ENCODE assay signal across 8 cellular contexts in genomic region chr1:27487927-27488522, GRCh38. TPM values are rescaled to one million over a fixed set of nuclear protein-coding genes. Genes with fewer than 3 reads are reported as not detected.
DNase-seq lines count a peak whose midpoint lies in the region; FAIRE-seq and TF ChIP-seq lines count a peak whose summit lies in the region.

No MANE protein-coding gene starts in this region.

- H3K36me3 ChIP-seq in OCI-LY1 (ENCODE audit: insufficient read depth, low read length): peaks cover 34% of the 10 kb centered on the region

- peak overlapping the region; percentile 98 for H3K9ac ChIP-seq in OCI-LY1 (ENCODE audit: low read length)

- H3K9me2 ChIP-seq in OCI-LY1 (ENCODE audit: low read depth, low read length): no peaks in the 10 kb centered on the region

- peak; percentile 17 for DNase-seq in G401 (ENCODE audit: low spot score)
- DNase-seq in dorsolateral prefrontal cortex: peak in 1 of 10 donors; percentile 13
- DNase-seq in neural crest cell (ENCODE audit: low read depth, low spot score): no peak
- no peak for DNase-seq in DMS153 treated with DMSO at 0.1 percent for 48 hours (lab: John Stamatoyannopoulos, UW; ENCODE audit: unreplicated experiment)
- DNase-seq in retina: no peak
- DNase-seq in GM12891 (ENCODE audit: insufficient read length, low spot score): no peak
- DNase-seq in AG20443 (ENCODE audit: low spot score): no peak

- TF ChIP-seq CTCF in OCI-LY1 (IDR thresholded peaks at IDR 0.05; ENCODE audit: low read length): no peak
- TF ChIP-seq CTCF in dorsolateral prefrontal cortex (IDR thresholded peaks at IDR 0.05 in 54 of 56, conservative IDR thresholded peaks at IDR 0.05 in 2 of 56; ENCODE audit: low read depth in 1 of 56, partially characterized antibody in 56 of 56): no peak
- TF ChIP-seq CTCF in neural crest cell (conservative IDR thresholded peaks at IDR 0.05): no peak

- 0 out of 2 replicates have a peak, but pooled peaks cover 6% of the 10 kb centered on the region for H3F3A ChIP-seq in OCI-LY1 (ENCODE audit: insufficient read depth, low read length)

- H4K20me1 ChIP-seq in OCI-LY1 (ENCODE audit: insufficient read depth, low read length): no peaks in the 10 kb centered on the region

- peaks cover 31% of the 10 kb centered on the region for H3K4me1 Mint-ChIP-seq in neural crest cell

- H3K27me3 ChIP-seq in OCI-LY1 (ENCODE audit: insufficient read depth, low read length): no peaks in the 10 kb centered on the region
- H3K27me3 ChIP-seq in dorsolateral prefrontal cortex: no peaks in the 10 kb centered on the region

- no peaks in the 10 kb centered on the region for H3K9me3 ChIP-seq in OCI-LY1 (ENCODE audit: low read length)

- no peak overlapping the region for H2AFZ ChIP-seq in OCI-LY1 (ENCODE audit: low read length)

- peak overlapping the region; percentile 86 for H3K4me3 Mint-ChIP-seq in neural crest cell

- peaks cover 69% of the 10 kb centered on the region for H3K4me1 ChIP-seq in OCI-LY1 (ENCODE audit: insufficient read depth, low read length, severe bottlenecking)

- H3K27ac Mint-ChIP-seq in neural crest cell (ENCODE audit: unreplicated experiment): peak overlapping the region; percentile 52

- no peaks in the 10 kb centered on the region for H3K9me3 Mint-ChIP-seq in neural crest cell

- peak overlapping the region; percentile 99 for H3K4me2 ChIP-seq in OCI-LY1 (ENCODE audit: low read length)

- peaks cover 63% of the 10 kb centered on the region for H3K79me2 ChIP-seq in OCI-LY1 (ENCODE audit: insufficient read depth, low read length)

- H3K4me3 ChIP-seq in OCI-LY1 (ENCODE audit: low read depth, low read length, poor library complexity, severe bottlenecking): peak overlapping the region; percentile 97
- peak overlapping the region in 58 of 59 donors; percentile 26 to 100 (median 100) for H3K4me3 ChIP-seq in dorsolateral prefrontal cortex

- H3K36me3 Mint-ChIP-seq in neural crest cell (ENCODE audit: low read depth): no peaks in the 10 kb centered on the region

- H3K27me3 Mint-ChIP-seq in neural crest cell (ENCODE audit: low read depth): no peaks in the 10 kb centered on the region

- FAIRE-seq in GM12891 (lab: Jason Lieb, UNC): no peak

- intact Hi-C loops in dorsolateral prefrontal cortex (cut with DNase I): loop anchor here (2.0 to 5.0 kb wide), 2 partner anchors 17 to 51 kb away; no protein-coding TSS in a partner anchor

- in situ Hi-C loops in G401 (cut with HindIII; ENCODE audit: low sequenced_read_pairs): no loop called here

- H3K27ac ChIP-seq in OCI-LY1 (ENCODE audit: low read depth, low read length, poor library complexity, severe bottlenecking) (peak overlapping the region; percentile 85), dorsolateral prefrontal cortex (peak overlapping the region in 58 of 59 donors; percentile 2 to 100 (median 80))

- TF ChIP-seq POLR2A in GM12891 (IDR thresholded peaks at IDR 0.05; ENCODE audit: low read depth, low read length): no peak

TF ChIP-seq in GM12891, 5 proteins besides CTCF, POLR2A, EP300 and RAD21:
- no peak for TF ChIP-seq POU2F2 (IDR thresholded peaks at IDR 0.05; ENCODE audit: low read depth, low read length)
- TF ChIP-seq PAX5 (IDR thresholded peaks at IDR 0.05; ENCODE audit: insufficient read depth, low read length, severe bottlenecking): no peak
- TF ChIP-seq POLR2AphosphoS5 (IDR thresholded peaks at IDR 0.05; ENCODE audit: low read depth, low read length): no peak
- no peak for TF ChIP-seq TAF1 (IDR thresholded peaks at IDR 0.05; ENCODE audit: low read depth, low read length)
- TF ChIP-seq SPI1 (IDR thresholded peaks at IDR 0.05; ENCODE audit: low read depth, low read length): no peak

RNA-seq across cellular contexts. Expression of gene WASF2, which starts 1.9 kb away (rescaled TPM):
- total RNA-seq in G401 (2014; rRNA removed; shearing (Covaris generic)): 10.4 and 14.2 TPM in 2 replicates
- total RNA-seq in dorsolateral prefrontal cortex (100 to 1,000 TPM in 6 of 120 experiments, 10 to 100 TPM in 114; 36.2 to 128 (median 63.6) TPM), neural crest cell (81.9 and 83.1 TPM in 2 replicates)
- 54.8 TPM for polyA plus RNA-seq in GM12891 (2012; ENCODE audit: low read depth, missing spikeins)
